ENCODE assay signal across 14 cellular contexts in genomic region chr19:35559281-35559659, GRCh38. TPM values are rescaled to one million over a fixed set of nuclear protein-coding genes. Genes with fewer than 3 reads are reported as not detected.
A peak's percentile ranks its signal among the peaks of the same experiment; 100 is the strongest.
DNase-seq lines count a peak whose midpoint lies in the region; ATAC-seq, FAIRE-seq and TF ChIP-seq lines count a peak whose summit lies in the region.
"Had no signal": no experiment of that assay in that cellular context is flagged by ENCODE, and none has a peak within 500 bp of the region (broad histone marks: within the 10 kb centered on the region; RNA-seq: fewer than 3 reads in every experiment).

No MANE protein-coding gene starts in this region.

- H2AFZ ChIP-seq in GM12878 (ENCODE audit: control insufficient read depth, low read depth, low read length): no peak overlapping the region

- no peak for TF ChIP-seq EP300 in GM12878 (IDR thresholded peaks at IDR 0.05; ENCODE audit: borderline replicate concordance in 1 of 2, control insufficient read depth in 1 of 2, low read depth in 2 of 2, low read length in 2 of 2)

- H3K9ac ChIP-seq in GM12878 (ENCODE audit: control insufficient read depth, insufficient read depth, low read length): no peak overlapping the region

- no peaks in the 10 kb centered on the region for H4K20me1 ChIP-seq in GM12878 (ENCODE audit: control insufficient read depth, insufficient read depth)

- peak overlapping the region; percentile 90 for H3K4me2 ChIP-seq in GM12878 (ENCODE audit: control insufficient read depth, insufficient read depth)

- intact Hi-C loops in GM12878 (cut with micrococcal nuclease; ENCODE audit: unreplicated experiment) (no loop called here), upper lobe of right lung (cut with DNase I) (no loop called here)

- H3K4me3 ChIP-seq in GM06990 (replicated peaks; ENCODE audit: low read depth, low read length) (no peak overlapping the region), GM12878 (no peak overlapping the region), upper lobe of right lung (no peak overlapping the region)

- H3K27me3 ChIP-seq in GM06990 (replicated peaks; ENCODE audit: control insufficient read depth, insufficient read depth, low read length): no peaks in the 10 kb centered on the region; the same call in 1 of the 2 replicates
- no peaks in the 10 kb centered on the region; a peak in 2 of 4 replicates for H3K27me3 ChIP-seq in GM12878 (replicated peaks in 1 of 2; ENCODE audit: control insufficient read depth in 2 of 2, insufficient read depth in 2 of 2, low read length in 1 of 2)
- H3K27me3 ChIP-seq in upper lobe of right lung: peaks cover 21% of the 10 kb centered on the region
- H3K27me3 ChIP-seq: body of pancreas had no signal

- no peak for TF ChIP-seq RAD21 in GM12878 (IDR thresholded peaks at IDR 0.05; ENCODE audit: insufficient read depth, low read depth, low read length)

- ATAC-seq in GM19023 (IDR thresholded peaks at IDR 0.05; ENCODE audit: unreplicated experiment): peak; percentile 54
- peak; percentile 79 for ATAC-seq in HG03378 (IDR thresholded peaks at IDR 0.05; ENCODE audit: unreplicated experiment)
- ATAC-seq in GM12878: peak; percentile 87
- ATAC-seq in upper lobe of right lung: no peak
- ATAC-seq in HG02884 (IDR thresholded peaks at IDR 0.05; ENCODE audit: unreplicated experiment): no peak
- ATAC-seq in GM18498 (IDR thresholded peaks at IDR 0.05; ENCODE audit: unreplicated experiment): no peak
- ATAC-seq: activated T-cell treated with anti-CD3 and anti-CD28 coated beads, Interleukin-2, amount 50 U/mL, for 72 hours had no signal

- H3K9me3 ChIP-seq in GM12878 (replicated peaks; ENCODE audit: control insufficient read depth, insufficient read depth, low read length) (no peaks in the 10 kb centered on the region; the same call in 2 of the 3 replicates), upper lobe of right lung (no peaks in the 10 kb centered on the region)
- H3K9me3 ChIP-seq: body of pancreas had no signal

- RAD21 ChIA-PET in GM12878 (lab: Charles Lee; ENCODE audit: unreplicated experiment): interaction anchor here (0.6 to 0.7 kb wide), 2 partner anchors 35 to 51 kb away, joined by 3 read pairs; no protein-coding TSS in a partner anchor

- POLR2A ChIA-PET in GM12878 (lab: Charles Lee): interaction anchor here (0.6 to 1.0 kb wide), 2 partner anchors 89 to 347 kb away, joined by 3 read pairs; partner anchors contain the start of gene COX6B1

- CTCF ChIA-PET in GM12878 (lab: Yijun Ruan, JAX): interaction anchor here (1.2 to 2.6 kb wide), 2 partner anchors 10 to 64 kb away, joined by 4 to 17 read pairs; no protein-coding TSS in a partner anchor

- peaks cover 30% of the 10 kb centered on the region for H3K4me1 ChIP-seq in GM12878 (ENCODE audit: control insufficient read depth, insufficient read depth, low read length)
- peaks cover 6% of the 10 kb centered on the region for H3K4me1 ChIP-seq in upper lobe of right lung

- peak; percentile 44 for FAIRE-seq in GM12878 (lab: Jason Lieb, UNC)

- DNase-seq in GM06990 (ENCODE audit: extremely low read depth, insufficient read length): peak; percentile 52
- peak; percentile 46 for DNase-seq in GM12878 (ENCODE audit: low read depth, low spot score)
- no peak for DNase-seq in upper lobe of right lung
- DNase-seq: activated T-cell treated with anti-CD3 and anti-CD28 coated beads, Interleukin-2, amount 50 U/mL, for 72 hours; Caco-2; NCI-H446 treated with DMSO at 0.1 percent for 48 hours; occipital lobe; WERI-Rb-1 had no signal

- H3K27ac ChIP-seq in GM12878 (ENCODE audit: control insufficient read depth, insufficient read depth) (no peak overlapping the region), upper lobe of right lung (no peak overlapping the region)
- H3K27ac ChIP-seq: WERI-Rb-1 had no signal

- WGBS in GM12878 (ENCODE audit: insufficient coverage, insufficient replicate concordance, low lambda C conversion rate, missing lambda C conversion rate): 1% methylated on average over 11 of the region's 11 CpGs

- H3K36me3 ChIP-seq in GM06990 (ENCODE audit: control insufficient read depth, insufficient read depth, low read length) (no peaks in the 10 kb centered on the region), GM12878 (ENCODE audit: control insufficient read depth in 2 of 2, insufficient read depth in 2 of 2, low read length in 1 of 2) (no peaks in the 10 kb centered on the region; a peak in 1 of 4 replicates), upper lobe of right lung (no peaks in the 10 kb centered on the region)
- H3K36me3 ChIP-seq: WERI-Rb-1 had no signal

- SMC1A ChIA-PET in GM12878 (lab: Charles Lee; ENCODE audit: uncharacterized antibody, unreplicated experiment): interaction anchor here (1.1 kb wide), 1 partner anchor 45 kb away, joined by 3 read pairs; no protein-coding TSS in a partner anchor

- TF ChIP-seq POLR2A in GM12878 (IDR thresholded peaks at IDR 0.05; ENCODE audit: low read depth, low read length): no peak

- in situ Hi-C loops in GM12878 (cut with MboI): no loop called here

- no peaks in the 10 kb centered on the region for H3K79me2 ChIP-seq in GM12878 (ENCODE audit: control insufficient read depth, insufficient read depth, low read length)

- TF ChIP-seq CTCF in GM06990 (IDR thresholded peaks at IDR 0.05; ENCODE audit: insufficient read depth, low read length, poor library complexity, severe bottlenecking) (no peak), GM12878 (IDR thresholded peaks at IDR 0.05 in 2 of 3, conservative IDR thresholded peaks at IDR 0.05 in 1 of 3; ENCODE audit: control insufficient read depth in 2 of 3, extremely low read depth in 1 of 3, insufficient read depth in 1 of 3, low read depth in 3 of 3, low read length in 3 of 3) (no peak), upper lobe of right lung (IDR thresholded peaks at IDR 0.05) (no peak)

- BruUV-seq in GM12878 (replicated peaks; lab: Mats Ljungman, UMichigan): no TSS peak

RNA-seq across cellular contexts. Expression of gene ATP4A, which starts 4.2 kb away (rescaled TPM):
- 5.0 and 5.2 TPM in 2 replicates for total RNA-seq in GM12878 (2013; cell fraction: nucleolus; rRNA removed)
- 0.11 TPM in 2 replicates for total RNA-seq in GM12878 (2014; rRNA removed)
- not detected in 2 replicates for total RNA-seq in GM12878 (2014; rRNA removed; fragmentation: Illumina TruSeq; extraction: Trizol)
- 0.16 and 0.18 TPM in 2 replicates for total RNA-seq in GM12878 (2021)
- 1.3 TPM for polyA plus RNA-seq in GM12878 (2011; ENCODE audit: low read depth)
- 0.69 and 1.5 TPM in 2 replicates for polyA plus RNA-seq in GM12878 (2011; rRNA removed)
- 1.2 and 3.4 TPM in 2 replicates for polyA plus RNA-seq in GM12878 (2011; cell fraction: cytosol; rRNA removed)
- 34.3 and 44.4 TPM in 2 replicates for polyA plus RNA-seq in GM12878 (2011; cell fraction: nucleus; rRNA removed)
- 2.2 and 2.3 TPM in 2 replicates for polyA plus RNA-seq in GM12878 (2012)
- polyA plus RNA-seq in GM12878 (2014; fragmentation: Illumina TruSeq; extraction: Trizol): 0.03 and 0.11 TPM in 2 replicates
- polyA plus RNA-seq in GM12878 (2014; fragmentation: Nextera tagmentation; extraction: Ambion mirVana): under 1 TPM in 1 of 2 experiments, not detected in 1; 0.04 TPM
- 0.09 and 0.20 TPM in 2 replicates for polyA plus RNA-seq in GM12878 (2014; rRNA removed)
- polyA plus RNA-seq in GM12878 (2016; fragmentation: Nextera tagmentation; extraction: Ambion mirVana): under 1 TPM in 1 of 2 experiments, not detected in 1; 0.13 TPM
- polyA minus RNA-seq in GM12878 (2011; rRNA and poly(A)+ RNA removed): 0.88 and 0.93 TPM in 2 replicates
- not detected in 2 replicates for polyA minus RNA-seq in GM12878 (2011; cell fraction: cytosol; rRNA and poly(A)+ RNA removed)
- 1.7 and 2.1 TPM in 2 replicates for polyA minus RNA-seq in GM12878 (2011; cell fraction: nucleus; rRNA and poly(A)+ RNA removed)
- not detected for total RNA-seq in upper lobe of right lung
- total RNA-seq: activated T-cell treated with anti-CD3 and anti-CD28 coated beads, Interleukin-2, amount 50 U/mL, for 72 hours; Caco-2; liver; occipital lobe had no signal
- polyA plus RNA-seq: liver had no signal

RNA-seq across cellular contexts. Expression of gene TMEM147, which starts 13.8 kb away (rescaled TPM):
- total RNA-seq in GM12878 (2013; cell fraction: nucleolus; rRNA removed): 29.3 and 30.3 TPM in 2 replicates
- total RNA-seq in GM12878 (2014; rRNA removed) (96.9 and 106 TPM in 2 replicates), GM12878 (2014; rRNA removed; fragmentation: Illumina TruSeq; extraction: Trizol) (54.7 and 55.2 TPM in 2 replicates), GM12878 (2021) (69.7 and 73.8 TPM in 2 replicates), upper lobe of right lung (77.7 TPM)
- 63.1 TPM for polyA plus RNA-seq in GM12878 (2011; ENCODE audit: low read depth)
- polyA plus RNA-seq in GM12878 (2011; rRNA removed) (47.2 and 84.8 TPM in 2 replicates), GM12878 (2014; fragmentation: Illumina TruSeq; extraction: Trizol) (69.3 and 71.8 TPM in 2 replicates), GM12878 (2014; fragmentation: Nextera tagmentation; extraction: Ambion mirVana) (10 to 100 TPM; 53.4 to 65.3 TPM), GM12878 (2014; rRNA removed) (119 and 131 TPM in 2 replicates), GM12878 (2016; fragmentation: Nextera tagmentation; extraction: Ambion mirVana) (100 to 1,000 TPM; 134 to 145 TPM)
- 121 and 147 TPM in 2 replicates for polyA plus RNA-seq in GM12878 (2011; cell fraction: cytosol; rRNA removed)
- 70.7 and 89.4 TPM in 2 replicates for polyA plus RNA-seq in GM12878 (2011; cell fraction: nucleus; rRNA removed)
- 65.4 and 71.1 TPM in 2 replicates for polyA plus RNA-seq in GM12878 (2012)
- polyA minus RNA-seq in GM12878 (2011; rRNA and poly(A)+ RNA removed): 120 and 127 TPM in 2 replicates
- 29.3 and 32.1 TPM in 2 replicates for polyA minus RNA-seq in GM12878 (2011; cell fraction: cytosol; rRNA and poly(A)+ RNA removed)
- 18.0 and 28.3 TPM in 2 replicates for polyA minus RNA-seq in GM12878 (2011; cell fraction: nucleus; rRNA and poly(A)+ RNA removed)

RNA-seq across cellular contexts. Expression of gene GAPDHS, which starts 26.0 kb away (rescaled TPM):
- not detected in 2 replicates for total RNA-seq in GM12878 (2013; cell fraction: nucleolus; rRNA removed)
- total RNA-seq in GM12878 (2014; rRNA removed) (not detected in 2 replicates), GM12878 (2014; rRNA removed; fragmentation: Illumina TruSeq; extraction: Trizol) (not detected in 2 replicates), GM12878 (2021) (not detected in 2 replicates), upper lobe of right lung (not detected)
- polyA plus RNA-seq in GM12878 (2011; ENCODE audit: low read depth): not detected
- polyA plus RNA-seq in GM12878 (2011; rRNA removed) (0.08 TPM in 1 of 2 replicates, not detected in the other), GM12878 (2014; fragmentation: Illumina TruSeq; extraction: Trizol) (not detected in 2 replicates), GM12878 (2014; fragmentation: Nextera tagmentation; extraction: Ambion mirVana) (not detected), GM12878 (2014; rRNA removed) (not detected in 2 replicates), GM12878 (2016; fragmentation: Nextera tagmentation; extraction: Ambion mirVana) (not detected)
- 0.06 and 0.07 TPM in 2 replicates for polyA plus RNA-seq in GM12878 (2011; cell fraction: cytosol; rRNA removed)
- polyA plus RNA-seq in GM12878 (2011; cell fraction: nucleus; rRNA removed): not detected in 2 replicates
- polyA plus RNA-seq in GM12878 (2012): not detected in 2 replicates
- not detected in 2 replicates for polyA minus RNA-seq in GM12878 (2011; rRNA and poly(A)+ RNA removed)
- not detected in 2 replicates for polyA minus RNA-seq in GM12878 (2011; cell fraction: cytosol; rRNA and poly(A)+ RNA removed)
- polyA minus RNA-seq in GM12878 (2011; cell fraction: nucleus; rRNA and poly(A)+ RNA removed): not detected in 2 replicates
- total RNA-seq: activated T-cell treated with anti-CD3 and anti-CD28 coated beads, Interleukin-2, amount 50 U/mL, for 72 hours; body of pancreas; Caco-2; liver; occipital lobe had no signal
- polyA plus RNA-seq: liver had no signal

RNA-seq across cellular contexts. Expression of gene PMIS2, which starts 26.7 kb away (rescaled TPM):
- not detected in 2 replicates for total RNA-seq in GM12878 (2013; cell fraction: nucleolus; rRNA removed)
- not detected in 2 replicates for total RNA-seq in GM12878 (2014; rRNA removed)
- not detected in 2 replicates for total RNA-seq in GM12878 (2014; rRNA removed; fragmentation: Illumina TruSeq; extraction: Trizol)
- not detected in 2 replicates for total RNA-seq in GM12878 (2021)
- not detected for polyA plus RNA-seq in GM12878 (2011; ENCODE audit: low read depth)
- not detected in 2 replicates for polyA plus RNA-seq in GM12878 (2011; rRNA removed)
- polyA plus RNA-seq in GM12878 (2011; cell fraction: cytosol; rRNA removed): not detected in 2 replicates
- polyA plus RNA-seq in GM12878 (2011; cell fraction: nucleus; rRNA removed): not detected in 2 replicates
- polyA plus RNA-seq in GM12878 (2012): not detected in 2 replicates
- polyA plus RNA-seq in GM12878 (2014; fragmentation: Illumina TruSeq; extraction: Trizol): not detected in 2 replicates
- not detected for polyA plus RNA-seq in GM12878 (2014; fragmentation: Nextera tagmentation; extraction: Ambion mirVana)
- polyA plus RNA-seq in GM12878 (2014; rRNA removed): not detected in 2 replicates
- polyA plus RNA-seq in GM12878 (2016; fragmentation: Nextera tagmentation; extraction: Ambion mirVana): not detected
- polyA minus RNA-seq in GM12878 (2011; rRNA and poly(A)+ RNA removed): not detected in 2 replicates
- polyA minus RNA-seq in GM12878 (2011; cell fraction: cytosol; rRNA and poly(A)+ RNA removed): not detected in 2 replicates
- not detected in 2 replicates for polyA minus RNA-seq in GM12878 (2011; cell fraction: nucleus; rRNA and poly(A)+ RNA removed)
- not detected for total RNA-seq in upper lobe of right lung
- total RNA-seq: activated T-cell treated with anti-CD3 and anti-CD28 coated beads, Interleukin-2, amount 50 U/mL, for 72 hours; body of pancreas; Caco-2; liver; occipital lobe had no signal
- polyA plus RNA-seq: liver had no signal

RNA-seq across cellular contexts. Expression of gene SBSN, which starts 31.2 kb away (rescaled TPM):
- total RNA-seq in GM12878 (2013; cell fraction: nucleolus; rRNA removed): 0.19 TPM in 1 of 2 replicates, not detected in the other
- total RNA-seq in GM12878 (2014; rRNA removed) (not detected in 2 replicates), GM12878 (2014; rRNA removed; fragmentation: Illumina TruSeq; extraction: Trizol) (not detected in 2 replicates), GM12878 (2021) (not detected in 2 replicates), upper lobe of right lung (not detected)
- polyA plus RNA-seq in GM12878 (2011; ENCODE audit: low read depth): not detected
- polyA plus RNA-seq in GM12878 (2011; rRNA removed) (not detected in 2 replicates), GM12878 (2014; fragmentation: Illumina TruSeq; extraction: Trizol) (not detected in 2 replicates), GM12878 (2014; fragmentation: Nextera tagmentation; extraction: Ambion mirVana) (not detected), GM12878 (2014; rRNA removed) (0.09 TPM in 1 of 2 replicates, not detected in the other), GM12878 (2016; fragmentation: Nextera tagmentation; extraction: Ambion mirVana) (not detected)
- not detected in 2 replicates for polyA plus RNA-seq in GM12878 (2011; cell fraction: cytosol; rRNA removed)
- 0.25 TPM in 1 of 2 replicates, not detected in the other for polyA plus RNA-seq in GM12878 (2011; cell fraction: nucleus; rRNA removed)
- polyA plus RNA-seq in GM12878 (2012): 0.18 and 0.32 TPM in 2 replicates
- not detected in 2 replicates for polyA minus RNA-seq in GM12878 (2011; rRNA and poly(A)+ RNA removed)
- polyA minus RNA-seq in GM12878 (2011; cell fraction: cytosol; rRNA and poly(A)+ RNA removed): not detected in 2 replicates
- not detected in 2 replicates for polyA minus RNA-seq in GM12878 (2011; cell fraction: nucleus; rRNA and poly(A)+ RNA removed)
- total RNA-seq: body of pancreas, Caco-2, liver, occipital lobe had no signal
- polyA plus RNA-seq: liver had no signal

Comparison
In these comparisons a context has a peak if more than half of its experiments do, and no peak if none do; other contexts are left out.
1. ATAC-seq: peak in GM19023 (single experiment), HG03378 (single experiment) and GM12878 (single experiment); none in upper lobe of right lung (single experiment), HG02884 (single experiment) and GM18498 (single experiment).